Comparison of ENCODE assay signal across 31 cellular contexts in genomic region chr3:15977598-15978232, GRCh38.
"Had no signal": no experiment of that assay in that cellular context is flagged by ENCODE, and none has a peak within 500 bp of the region (broad histone marks: within the 10 kb centered on the region; RNA-seq: fewer than 3 reads in every experiment).

No MANE protein-coding gene starts in this region.

- H3K4me1 ChIP-seq: sigmoid colon, upper lobe of left lung had no signal

- H3K27ac ChIP-seq: heart left ventricle, neutrophil, ovary, sigmoid colon, upper lobe of left lung had no signal

- H3K4me3 ChIP-seq: heart left ventricle, ovary, sigmoid colon, upper lobe of left lung had no signal

- H3K36me3 Mint-ChIP-seq: mesothelial cell of epicardium; naive B cell; stimulated activated effector memory CD8-positive, alpha-beta T cell treated with anti-CD3 and anti-CD28 coated beads, Interleukin-12 subunit alpha, Interleukin-12 subunit beta, amount 100 ng/mL, for 72 hours had no signal

- H3K9me3 Mint-ChIP-seq: activated CD4-positive, alpha-beta T cell treated with anti-CD3 and anti-CD28 coated beads, Interleukin-2, amount 10 ng/mL, durations not matched to agents 7 days and 5 days; activated T-cell treated with anti-CD3 and anti-CD28 coated beads, Interleukin-2, amount 50 U/mL, for 24 hours; effector memory CD8-positive, alpha-beta T cell; nephron progenitor cell; stimulated activated effector memory CD8-positive, alpha-beta T cell treated with anti-CD3 and anti-CD28 coated beads, Interleukin-12 subunit alpha, Interleukin-12 subunit beta, amount 100 ng/mL, for 72 hours; stimulated activated naive CD8-positive, alpha-beta T cell treated with anti-CD3 and anti-CD28 coated beads, Interleukin-15, amount 100 ng/mL, for 72 hours had no signal

- H3K4me1 Mint-ChIP-seq: activated CD4-positive, alpha-beta memory T cell treated with anti-CD3 and anti-CD28 coated beads, Interleukin-2, amount 10 ng/mL, durations not matched to agents 7 days and 5 days; activated CD4-positive, alpha-beta T cell treated with anti-CD3 and anti-CD28 coated beads, Interleukin-2, amount 10 ng/mL, durations not matched to agents 7 days and 5 days; naive B cell; stimulated activated effector memory CD8-positive, alpha-beta T cell treated with anti-CD3 and anti-CD28 coated beads, Interleukin-12 subunit alpha, Interleukin-12 subunit beta, amount 100 ng/mL, for 72 hours; stimulated activated naive CD8-positive, alpha-beta T cell treated with anti-CD3 and anti-CD28 coated beads, Interleukin-15, amount 100 ng/mL, for 72 hours had no signal

- H3K36me3 ChIP-seq: heart left ventricle, neutrophil, ovary, sigmoid colon, upper lobe of left lung had no signal

- H3K27me3 ChIP-seq: foreskin keratinocyte, heart left ventricle, neutrophil, ovary, sigmoid colon, upper lobe of left lung had no signal

- H3K27me3 Mint-ChIP-seq: activated CD4-positive, alpha-beta memory T cell treated with anti-CD3 and anti-CD28 coated beads, Interleukin-2, amount 10 ng/mL, durations not matched to agents 7 days and 5 days; activated CD4-positive, alpha-beta T cell treated with anti-CD3 and anti-CD28 coated beads, Interleukin-2, amount 10 ng/mL, durations not matched to agents 7 days and 5 days; progenitor cell of endocrine pancreas had no signal

- ATAC-seq: effector memory CD8-positive, alpha-beta T cell; foreskin keratinocyte; heart left ventricle; stimulated activated effector memory CD8-positive, alpha-beta T cell treated with anti-CD3 and anti-CD28 coated beads, Interleukin-12 subunit alpha, Interleukin-12 subunit beta, amount 100 ng/mL, for 72 hours; stimulated activated naive CD8-positive, alpha-beta T cell treated with anti-CD3 and anti-CD28 coated beads, Interleukin-15, amount 100 ng/mL, for 72 hours had no signal

- H3K4me3 Mint-ChIP-seq: activated CD4-positive, alpha-beta memory T cell treated with anti-CD3 and anti-CD28 coated beads, Interleukin-2, amount 10 ng/mL, durations not matched to agents 7 days and 5 days; activated CD4-positive, alpha-beta T cell treated with anti-CD3 and anti-CD28 coated beads, Interleukin-2, amount 10 ng/mL, durations not matched to agents 7 days and 5 days; activated T-cell treated with anti-CD3 and anti-CD28 coated beads, Interleukin-2, amount 50 U/mL, for 24 hours; effector memory CD8-positive, alpha-beta T cell; mesothelial cell of epicardium; naive B cell; nephron progenitor cell; stimulated activated effector memory CD8-positive, alpha-beta T cell treated with anti-CD3 and anti-CD28 coated beads, Interleukin-12 subunit alpha, Interleukin-12 subunit beta, amount 100 ng/mL, for 72 hours; stimulated activated naive CD8-positive, alpha-beta T cell treated with anti-CD3 and anti-CD28 coated beads, Interleukin-15, amount 100 ng/mL, for 72 hours had no signal

- H3K9me3 ChIP-seq: neutrophil, ovary, upper lobe of left lung had no signal

- DNase-seq: activated CD4-positive, alpha-beta memory T cell treated with anti-CD3 and anti-CD28 coated beads, Interleukin-2, amount 10 ng/mL, durations not matched to agents 7 days and 5 days; activated CD4-positive, alpha-beta T cell treated with anti-CD3 and anti-CD28 coated beads for 1 hour; activated CD4-positive, alpha-beta T cell treated with anti-CD3 and anti-CD28 coated beads, Interleukin-2, amount 10 ng/mL, durations not matched to agents 7 days and 5 days; activated CD8-positive, alpha-beta memory T cell treated with anti-CD3 and anti-CD28 coated beads, Interleukin-2, amount 50 U/mL, for 48 hours; activated gamma-delta T cell; activated naive CD4-positive, alpha-beta T cell treated with anti-CD3 and anti-CD28 coated beads, Interleukin-2, amount 50 U/mL, for 16 hours; activated T-cell treated with anti-CD3 and anti-CD28 coated beads, Interleukin-2, amount 50 U/mL, for 24 hours; amniotic stem cell; caudate nucleus; cortex of kidney; effector memory CD8-positive, alpha-beta T cell; foreskin keratinocyte; heart left ventricle; hypothalamus; naive B cell; nephron progenitor cell; ovary; retina; sigmoid colon; small intestine; stimulated activated CD4-positive, alpha-beta T cell treated with anti-CD3 and anti-CD28 coated beads, Interleukin-4, amount 100 ng/mL, for 24 hours; stimulated activated naive CD8-positive, alpha-beta T cell treated with anti-CD3 and anti-CD28 coated beads, Interleukin-15, amount 100 ng/mL, for 72 hours; substantia nigra; T1000; upper lobe of left lung had no signal

- H3K27ac Mint-ChIP-seq: activated CD4-positive, alpha-beta memory T cell treated with anti-CD3 and anti-CD28 coated beads, Interleukin-2, amount 10 ng/mL, durations not matched to agents 7 days and 5 days; activated CD4-positive, alpha-beta T cell treated with anti-CD3 and anti-CD28 coated beads, Interleukin-2, amount 10 ng/mL, durations not matched to agents 7 days and 5 days; activated T-cell treated with anti-CD3 and anti-CD28 coated beads, Interleukin-2, amount 50 U/mL, for 24 hours; effector memory CD8-positive, alpha-beta T cell; mesothelial cell of epicardium; naive B cell; nephron progenitor cell; progenitor cell of endocrine pancreas; stimulated activated effector memory CD8-positive, alpha-beta T cell treated with anti-CD3 and anti-CD28 coated beads, Interleukin-12 subunit alpha, Interleukin-12 subunit beta, amount 100 ng/mL, for 72 hours; stimulated activated naive CD8-positive, alpha-beta T cell treated with anti-CD3 and anti-CD28 coated beads, Interleukin-15, amount 100 ng/mL, for 72 hours had no signal

- FAIRE-seq: astrocyte, endothelial cell of umbilical vein, small intestine had no signal
